Comparison of ENCODE assay signal across 27 cellular contexts in the genomic region with DNA sequence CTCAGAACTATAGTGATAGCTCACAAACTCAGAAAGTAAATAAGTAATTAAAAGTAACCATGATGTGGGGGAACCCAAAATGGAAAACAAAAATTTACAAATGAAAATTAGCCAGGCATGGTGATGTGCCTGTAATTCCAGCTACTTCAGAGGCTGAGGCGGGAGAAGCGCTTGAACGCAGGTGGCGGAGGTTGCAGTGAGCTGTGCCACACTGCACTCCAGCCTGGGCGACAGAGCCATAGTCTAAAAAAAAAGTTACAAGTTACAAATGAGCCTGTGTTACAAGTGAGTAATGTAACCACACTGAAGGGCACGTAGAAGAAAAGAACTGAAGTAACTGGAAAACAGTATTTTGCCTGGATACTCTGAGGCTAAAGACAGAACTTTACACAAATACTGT. TPM values are rescaled to one million over a fixed set of nuclear protein-coding genes. Genes with fewer than 3 reads are reported as not detected.
"Had no signal": no experiment of that assay in that cellular context is flagged by ENCODE, and none has a peak within 500 bp of the region (broad histone marks: within the 10 kb centered on the region; RNA-seq: fewer than 3 reads in every experiment).

No MANE protein-coding gene starts in this region.

- H3K9me3 Mint-ChIP-seq: activated T-helper 1 cell treated with anti-CD3 and anti-CD28 coated beads, Interleukin-12 subunit alpha, Interleukin-12 subunit beta, Interleukin-2, Interleukin-4 antibody, amounts not matched to agents 30 ng/mL and 10 ng/mL and 1 ng/mL, durations not matched to agents 14 hours and 24 hours and 36 hours; brain; T-helper 2 cell treated with Interferon-gamma antibody and Interleukin-4, amounts not matched to agents 5 μg/mL and 100 μg/mL, for 36 hours had no signal

- DNase-seq: activated CD4-positive, alpha-beta T cell treated with anti-CD3 and anti-CD28 coated beads, Interleukin-2, amount 50 U/mL, for 4 hours; activated CD4-positive, CD25-positive, alpha-beta regulatory T cell; activated gamma-delta T cell; activated naive CD4-positive, alpha-beta T cell treated with anti-CD3 and anti-CD28 coated beads, Interleukin-2, amount 50 U/mL, for 16 hours; activated T-cell treated with anti-CD3 and anti-CD28 coated beads, Interleukin-2, amount 50 U/mL, for 1 hour; cerebellar nuclear complex; colonic mucosa; dorsolateral prefrontal cortex; effector memory CD4-positive, alpha-beta T cell; glutamatergic neuron; left ventricle myocardium inferior; mesendoderm; ovary; spleen; stimulated activated naive CD4-positive, alpha-beta T cell treated with Interleukin-2 at 50 U/mL for 16 hours; T-helper 1 cell; upper lobe of left lung had no signal

- H3K27ac ChIP-seq: cardiac muscle cell, colonic mucosa, dorsolateral prefrontal cortex, left ventricle myocardium inferior, ovary, right atrium auricular region, spleen, thoracic aorta, upper lobe of left lung, vagina had no signal

- H3K4me1 ChIP-seq: colonic mucosa had no signal

- H3K4me3 Mint-ChIP-seq: activated CD4-positive, alpha-beta T cell treated with anti-CD3 and anti-CD28 coated beads for 36 hours; activated T-helper 1 cell treated with anti-CD3 and anti-CD28 coated beads, Interleukin-12 subunit alpha, Interleukin-12 subunit beta, Interleukin-2, Interleukin-4 antibody, amounts not matched to agents 30 ng/mL and 10 ng/mL and 1 ng/mL, durations not matched to agents 14 hours and 24 hours and 36 hours; brain; T-helper 2 cell treated with Interferon-gamma antibody and Interleukin-4, amounts not matched to agents 5 μg/mL and 100 μg/mL, for 36 hours had no signal

- H3K27ac Mint-ChIP-seq: activated CD4-positive, alpha-beta T cell treated with anti-CD3 and anti-CD28 coated beads for 36 hours; activated T-helper 1 cell treated with anti-CD3 and anti-CD28 coated beads, Interleukin-12 subunit alpha, Interleukin-12 subunit beta, Interleukin-2, Interleukin-4 antibody, amounts not matched to agents 30 ng/mL and 10 ng/mL and 1 ng/mL, durations not matched to agents 14 hours and 24 hours and 36 hours had no signal

- H3K9me3 ChIP-seq: colonic mucosa, left ventricle myocardium inferior, ovary, right atrium auricular region, spleen, thoracic aorta, upper lobe of left lung, vagina had no signal

- H3K4me3 ChIP-seq: cardiac muscle cell, colonic mucosa, dorsolateral prefrontal cortex, left ventricle myocardium inferior, lung, ovary, right atrium auricular region, spleen, thoracic aorta, upper lobe of left lung, vagina had no signal

- ATAC-seq: activated CD4-positive, alpha-beta T cell treated with anti-CD3 and anti-CD28 coated beads for 36 hours had no signal

- H3K36me3 ChIP-seq: cardiac muscle cell, colonic mucosa, ovary, thoracic aorta had no signal

- H3K27me3 ChIP-seq: cardiac muscle cell, colonic mucosa, dorsolateral prefrontal cortex, ovary, right atrium auricular region, spleen, upper lobe of left lung, vagina had no signal

- H3K27me3 Mint-ChIP-seq: activated CD4-positive, alpha-beta T cell treated with anti-CD3 and anti-CD28 coated beads for 36 hours; brain had no signal

RNA-seq across cellular contexts. Expression of gene CLEC3B, which starts 38.8 kb away (rescaled TPM):
- total RNA-seq: activated CD4-positive, alpha-beta T cell treated with anti-CD3 and anti-CD28 coated beads for 36 hours; activated T-helper 1 cell treated with anti-CD3 and anti-CD28 coated beads, Interleukin-12 subunit alpha, Interleukin-12 subunit beta, Interleukin-2, Interleukin-4 antibody, amounts not matched to agents 30 ng/mL and 10 ng/mL and 1 ng/mL, durations not matched to agents 14 hours and 24 hours and 36 hours; epithelial cell of proximal tubule had no signal
